14 cellular contexts compared by ENCODE assay signal in genomic region chr18:77052297-77052645, GRCh38.
DNase-seq lines count a peak whose midpoint lies in the region; TF ChIP-seq lines count a peak whose summit lies in the region.
"Had no signal": no experiment of that assay in that cellular context is flagged by ENCODE, and none has a peak within 500 bp of the region (broad histone marks: within the 10 kb centered on the region; RNA-seq: fewer than 3 reads in every experiment).

No MANE protein-coding gene starts in this region.

- no peaks in the 10 kb centered on the region for H3K9me2 ChIP-seq in Karpas-422 (replicated peaks; ENCODE audit: insufficient read depth, low read length)

- DNase-seq in Karpas-422 = no peak
- no peak for DNase-seq in effector memory CD4-positive, alpha-beta T cell
- DNase-seq in stimulated activated CD4-positive, alpha-beta T cell treated with anti-CD3 and anti-CD28 coated beads, Interleukin-15, amount 100 ng/mL, for 24 hours = no peak
- DNase-seq in NOMO-1 (lab: John Stamatoyannopoulos, UW; ENCODE audit: unreplicated experiment in 2 of 2) = no peak
- DNase-seq in DMS153 treated with DMSO at 0.1 percent for 48 hours (lab: John Stamatoyannopoulos, UW; ENCODE audit: unreplicated experiment) = no peak
- no peak for DNase-seq in SW 1271 (lab: John Stamatoyannopoulos, UW)
- DNase-seq: activated CD4-positive, alpha-beta T cell treated with anti-CD3 and anti-CD28 coated beads for 1 hour; activated gamma-delta T cell; H9; NK-92 treated with Interleukin-12 subunit alpha and Interleukin-12 subunit beta, amount 100 ng/mL, for 24 hours had no signal

- H3K4me2 ChIP-seq in BLaER1 = peak overlapping the region; percentile 91
- peak overlapping the region; percentile 85 for H3K4me2 ChIP-seq in Karpas-422 (ENCODE audit: low read depth, low read length, poor library complexity, severe bottlenecking)
- H3K4me2 ChIP-seq in parathyroid adenoma (ENCODE audit: low read length) = no peak overlapping the region

- H3K4me3 ChIP-seq in BLaER1 (peak overlapping the region; percentile 54; the same call in 1 of the 2 replicates), Karpas-422 (ENCODE audit: low read length) (peak overlapping the region; percentile 7; the same call in 1 of the 2 replicates), parathyroid adenoma (ENCODE audit: low read depth, low read length) (no peak overlapping the region)
- no peak overlapping the region for H3K4me3 ChIP-seq in effector memory CD4-positive, alpha-beta T cell (ENCODE audit: insufficient read depth, low read depth, low read length, poor library complexity, severe bottlenecking)
- H3K4me3 ChIP-seq: cardiac muscle cell, left lung had no signal

- H3K79me2 ChIP-seq in Karpas-422 (ENCODE audit: low read length) = peaks cover 12% of the 10 kb centered on the region
- H3K79me2 ChIP-seq in parathyroid adenoma = peaks cover 52% of the 10 kb centered on the region

- peaks cover 61% of the 10 kb centered on the region for H3K4me1 ChIP-seq in BLaER1
- H3K4me1 ChIP-seq in Karpas-422 (ENCODE audit: low read length) = peaks cover 89% of the 10 kb centered on the region
- H3K4me1 ChIP-seq in effector memory CD4-positive, alpha-beta T cell (ENCODE audit: control insufficient read depth, insufficient read depth, low read length, poor library complexity, severe bottlenecking) = peaks cover 53% of the 10 kb centered on the region
- H3K4me1 ChIP-seq in parathyroid adenoma = peaks cover 40% of the 10 kb centered on the region

- peaks cover 22% of the 10 kb centered on the region for H4K20me1 ChIP-seq in BLaER1
- no peaks in the 10 kb centered on the region for H4K20me1 ChIP-seq in Karpas-422 (ENCODE audit: insufficient read depth, low read depth, low read length)

- H3K36me3 ChIP-seq in BLaER1 = peaks cover 31% of the 10 kb centered on the region
- peaks cover 9% of the 10 kb centered on the region for H3K36me3 ChIP-seq in Karpas-422 (ENCODE audit: insufficient read depth, low read length)
- peaks cover 5% of the 10 kb centered on the region for H3K36me3 ChIP-seq in effector memory CD4-positive, alpha-beta T cell (ENCODE audit: control insufficient read depth, insufficient read depth, low read length)
- no peaks in the 10 kb centered on the region for H3K36me3 ChIP-seq in parathyroid adenoma (ENCODE audit: control insufficient read depth, insufficient read depth, low read length)
- H3K36me3 ChIP-seq: cardiac muscle cell had no signal

- no peak for TF ChIP-seq CTCF in parathyroid adenoma (IDR thresholded peaks at IDR 0.05)

- H2AFZ ChIP-seq in Karpas-422 (ENCODE audit: low read length) = no peak overlapping the region
- no peak overlapping the region for H2AFZ ChIP-seq in parathyroid adenoma

- H3K27ac ChIP-seq in BLaER1 = peak overlapping the region; percentile 88
- H3K27ac ChIP-seq in Karpas-422 (ENCODE audit: low read length) = peak overlapping the region; percentile 97
- peak overlapping the region; percentile 90 for H3K27ac ChIP-seq in effector memory CD4-positive, alpha-beta T cell (ENCODE audit: insufficient read depth, low read length, poor library complexity, severe bottlenecking)
- peak overlapping the region; percentile 17 for H3K27ac ChIP-seq in parathyroid adenoma
- H3K27ac ChIP-seq: cardiac muscle cell had no signal

- H3K27me3 ChIP-seq in BLaER1 (no peaks in the 10 kb centered on the region), Karpas-422 (ENCODE audit: low read length) (no peaks in the 10 kb centered on the region), parathyroid adenoma (ENCODE audit: control insufficient read depth, insufficient read depth, low read length) (no peaks in the 10 kb centered on the region)
- no peaks in the 10 kb centered on the region for H3K27me3 ChIP-seq in effector memory CD4-positive, alpha-beta T cell (replicated peaks; ENCODE audit: control insufficient read depth, insufficient read depth, low read length, poor library complexity, severe bottlenecking)
- H3K27me3 ChIP-seq: cardiac muscle cell, left lung had no signal

- H3K9ac ChIP-seq in BLaER1 (peak overlapping the region; percentile 76), Karpas-422 (ENCODE audit: low read length) (peak overlapping the region; percentile 71), parathyroid adenoma (no peak overlapping the region)

- H3K9me3 ChIP-seq in BLaER1 = no peaks in the 10 kb centered on the region
- H3K9me3 ChIP-seq in Karpas-422 (ENCODE audit: low read length) = no peaks in the 10 kb centered on the region
- H3K9me3 ChIP-seq in effector memory CD4-positive, alpha-beta T cell (ENCODE audit: control insufficient read depth, low read length) = no peaks in the 10 kb centered on the region
- H3K9me3 ChIP-seq in parathyroid adenoma (ENCODE audit: control insufficient read depth, low read length) = no peaks in the 10 kb centered on the region
- H3K9me3 ChIP-seq: left lung had no signal

Comparison
In these comparisons a context has a peak if more than half of its experiments do, and no peak if none do; other contexts are left out.
1. H3K27ac ChIP-seq: peak in every context shown above with its lines; median percentile 97 in Karpas-422; 90 in effector memory CD4-positive, alpha-beta T cell; 88 in BLaER1; 17 in parathyroid adenoma.
2. H3K4me3 ChIP-seq: peak in BLaER1 (single experiment) and Karpas-422 (single experiment); none in effector memory CD4-positive, alpha-beta T cell (single experiment) and parathyroid adenoma (single experiment).